ENCODE assay signal across 1 cellular context in the genomic region with DNA sequence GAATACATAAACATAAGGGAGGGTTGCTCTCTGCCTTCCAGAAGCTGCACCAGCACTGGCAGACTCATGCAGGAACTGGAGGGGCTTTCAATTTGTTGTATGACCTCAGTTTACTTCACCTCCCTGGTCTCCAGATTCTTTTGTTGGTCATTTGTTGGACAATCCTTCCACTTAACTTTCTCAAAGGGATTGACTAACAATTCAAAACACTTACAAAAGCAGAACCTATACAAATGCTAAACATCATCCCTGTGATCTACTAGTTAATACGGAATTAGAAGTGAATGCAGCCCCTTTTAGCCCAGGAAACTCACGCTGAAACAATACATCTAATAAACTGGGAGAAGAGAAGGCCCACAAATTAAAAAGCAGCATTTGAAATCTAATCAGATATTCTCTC.
TF ChIP-seq lines count a peak whose summit lies in the region.

No MANE protein-coding gene starts in this region.

TF ChIP-seq in H1, 55 proteins besides CTCF, POLR2A, EP300 and RAD21 (continued from another document):
- TF ChIP-seq CHD7 (IDR thresholded peaks at IDR 0.05; ENCODE audit: insufficient replicate concordance, low read length) (peak; percentile 17), POU5F1 (IDR thresholded peaks at IDR 0.05; ENCODE audit: low read depth, low read length) (no peak)
